ENCODE assay signal across 15 cellular contexts in the genomic region with DNA sequence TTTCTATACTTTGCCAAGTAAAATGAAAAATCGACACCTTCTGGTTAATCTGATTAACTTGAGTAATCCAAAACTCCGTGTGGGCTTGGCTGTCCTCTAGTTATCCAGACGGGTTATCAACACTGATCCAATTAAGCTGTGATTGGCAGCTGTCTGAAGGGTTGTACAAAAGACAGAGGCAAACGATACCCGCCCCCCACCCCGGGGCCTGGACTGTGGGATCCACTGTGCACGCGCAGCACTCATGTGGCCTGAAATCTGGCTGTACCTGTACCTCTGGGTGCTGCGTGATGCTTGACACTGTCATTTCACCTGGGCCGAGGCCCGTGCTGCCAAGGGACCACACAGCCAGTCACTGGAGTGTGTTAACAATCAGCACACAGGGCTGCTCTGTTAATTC. TPM values are rescaled to one million over a fixed set of nuclear protein-coding genes. Genes with fewer than 3 reads are reported as not detected.
DNase-seq lines count a peak whose midpoint lies in the region; TF ChIP-seq lines count a peak whose summit lies in the region.
"Had no signal": no experiment of that assay in that cellular context is flagged by ENCODE, and none has a peak within 500 bp of the region (broad histone marks: within the 10 kb centered on the region; RNA-seq: fewer than 3 reads in every experiment).

No MANE protein-coding gene starts in this region.

- H3K9me3 ChIP-seq in esophagus muscularis mucosa (no peaks in the 10 kb centered on the region), neural progenitor cell (ENCODE audit: low read depth) (no peaks in the 10 kb centered on the region), tibial artery (no peaks in the 10 kb centered on the region)

- H3K36me3 ChIP-seq in esophagus muscularis mucosa (peaks cover 0 to 32% (median 12%) of the 10 kb centered on the region in 4 donors), neural progenitor cell (no peaks in the 10 kb centered on the region), tibial artery (peaks cover 11 to 19% (median 14%) of the 10 kb centered on the region in 3 donors)

- WGBS in esophagus muscularis mucosa, result 65% methylated on average over 8 of the region's 11 CpGs

- intact Hi-C loops in esophagus muscularis mucosa (cut with DNase I), result no loop called here
- intact Hi-C loops in tibial artery (cut with DNase I; ENCODE audit: low total_unique reads), result no loop called here

- no peak for TF ChIP-seq EP300 in esophagus muscularis mucosa (IDR thresholded peaks at IDR 0.05)

- TF ChIP-seq POLR2A in esophagus muscularis mucosa (IDR thresholded peaks at IDR 0.05; ENCODE audit: low read depth), result no peak

- H3K9ac ChIP-seq in neural progenitor cell, result no peak overlapping the region

- no peak overlapping the region for H3K4me3 ChIP-seq in esophagus muscularis mucosa
- no peak overlapping the region for H3K4me3 ChIP-seq in neural progenitor cell
- H3K4me3 ChIP-seq in tibial artery, result no peak overlapping the region

- no peak for TF ChIP-seq CTCF in esophagus muscularis mucosa (IDR thresholded peaks at IDR 0.05)
- TF ChIP-seq CTCF in neural progenitor cell (IDR thresholded peaks at IDR 0.05), result no peak
- no peak for TF ChIP-seq CTCF in tibial artery (IDR thresholded peaks at IDR 0.05)
- no peak for TF ChIP-seq CTCF in glutamatergic neuron (IDR thresholded peaks at IDR 0.05; ENCODE audit: partially characterized antibody, unreplicated experiment)

- no peaks in the 10 kb centered on the region for H3F3A ChIP-seq in neural progenitor cell (ENCODE audit: low read depth)

- H3K36me3 Mint-ChIP-seq in neural progenitor cell (peaks cover 21% of the 10 kb centered on the region), glutamatergic neuron (ENCODE audit: unreplicated experiment) (no peaks in the 10 kb centered on the region)
- H3K36me3 Mint-ChIP-seq: IgD-negative memory B cell had no signal

- H3K27ac ChIP-seq in esophagus muscularis mucosa (replicated peaks in 1 of 4) (peak overlapping the region; percentile 83 to 93 (median 88)), neural progenitor cell (no peak overlapping the region), tibial artery (peak overlapping the region; percentile 73 to 84)

- H3K9me3 Mint-ChIP-seq in neural progenitor cell, result no peaks in the 10 kb centered on the region
- peaks cover 1% of the 10 kb centered on the region for H3K9me3 Mint-ChIP-seq in glutamatergic neuron (ENCODE audit: unreplicated experiment)
- H3K9me3 Mint-ChIP-seq: HFFc6; IgD-negative memory B cell; T-helper 1 cell treated with Interleukin-12 subunit alpha and Interleukin-12 subunit beta and Interleukin-4 antibody, amounts not matched to agents 30 μg/mL and 1 μg/mL, for 36 hours had no signal

- peaks cover 41 to 81% (median 78%) of the 10 kb centered on the region in 4 donors for H3K4me1 ChIP-seq in esophagus muscularis mucosa
- H3K4me1 ChIP-seq in neural progenitor cell, result peaks cover 8% of the 10 kb centered on the region
- H3K4me1 ChIP-seq in tibial artery, result peaks cover 0 to 89% (median 56%) of the 10 kb centered on the region in 4 donors

- peak overlapping the region; percentile 18 for H3K27ac Mint-ChIP-seq in neural progenitor cell
- H3K27ac Mint-ChIP-seq in glutamatergic neuron (ENCODE audit: unreplicated experiment), result no peak overlapping the region
- H3K27ac Mint-ChIP-seq: T-helper 1 cell treated with Interleukin-12 subunit alpha and Interleukin-12 subunit beta and Interleukin-4 antibody, amounts not matched to agents 30 μg/mL and 1 μg/mL, for 36 hours had no signal

- H3K4me2 ChIP-seq in neural progenitor cell, result no peak overlapping the region

- H3K27me3 Mint-ChIP-seq in neural progenitor cell (ENCODE audit: insufficient read depth, low read depth) (peaks cover 4% of the 10 kb centered on the region), glutamatergic neuron (ENCODE audit: unreplicated experiment) (peaks cover 5% of the 10 kb centered on the region)

- no peak overlapping the region for H2AFZ ChIP-seq in neural progenitor cell (replicated peaks)

- DNase-seq in NCI-H524 treated with DMSO at 0.1 percent for 48 hours (lab: John Stamatoyannopoulos, UW), result peak; percentile 35
- no peak for DNase-seq in esophagus muscularis mucosa (ENCODE audit: extremely low spot score)
- DNase-seq in neural progenitor cell (ENCODE audit: low spot score), result peak; percentile 48
- DNase-seq in tibial artery, result no peak
- DNase-seq in glutamatergic neuron, result no peak
- DNase-seq in HCEC 1CT, result no peak
- no peak for DNase-seq in activated naive CD4-positive, alpha-beta T cell (lab: John Stamatoyannopoulos, UW)
- no peak for DNase-seq in inferior parietal cortex (ENCODE audit: extremely low spot score)
- DNase-seq: activated gamma-delta T cell treated with Interleukin-2 at 50 U/mL for 16 hours; HFFc6; mammary epithelial cell; NCI-H2171; stimulated activated naive CD8-positive, alpha-beta T cell treated with anti-CD3 and anti-CD28 coated beads, Interleukin-15, Interleukin-2, amounts not matched to agents 100 U/mL and 50 U/mL, for 24 hours had no signal

- H3K27me3 ChIP-seq in esophagus muscularis mucosa (no peaks in the 10 kb centered on the region), neural progenitor cell (no peaks in the 10 kb centered on the region), tibial artery (no peaks in the 10 kb centered on the region)

- H3K4me1 Mint-ChIP-seq in neural progenitor cell (peaks cover 24% of the 10 kb centered on the region), glutamatergic neuron (ENCODE audit: low read depth, unreplicated experiment) (peaks cover 17% of the 10 kb centered on the region)
- H3K4me1 Mint-ChIP-seq: IgD-negative memory B cell had no signal

- peaks cover 30% of the 10 kb centered on the region for H4K20me1 ChIP-seq in neural progenitor cell (ENCODE audit: low read depth)

- H3K4me3 Mint-ChIP-seq in neural progenitor cell, result no peak overlapping the region
- no peak overlapping the region for H3K4me3 Mint-ChIP-seq in glutamatergic neuron (ENCODE audit: unreplicated experiment)
- H3K4me3 Mint-ChIP-seq: HFFc6; IgD-negative memory B cell; T-helper 1 cell treated with Interleukin-12 subunit alpha and Interleukin-12 subunit beta and Interleukin-4 antibody, amounts not matched to agents 30 μg/mL and 1 μg/mL, for 36 hours had no signal

- no peaks in the 10 kb centered on the region for H3K79me2 ChIP-seq in neural progenitor cell (ENCODE audit: low read depth)

RNA-seq across cellular contexts. Expression of a gene that starts 53.5 kb away (rescaled TPM):
- 100 to 1,000 TPM; 419 to 931 (median 555) TPM for total RNA-seq in esophagus muscularis mucosa
- 73.6 and 139 TPM in 2 replicates for total RNA-seq in neural progenitor cell (ENCODE audit: low replicate concordance)
- 60.9 TPM for total RNA-seq in glutamatergic neuron (ENCODE audit: unreplicated experiment)

RNA-seq across cellular contexts. Expression of a gene that starts 53.6 kb away (rescaled TPM):
- total RNA-seq in esophagus muscularis mucosa, result 100 to 1,000 TPM; 328 to 578 (median 405) TPM
- 105 and 120 TPM in 2 replicates for total RNA-seq in neural progenitor cell (ENCODE audit: low replicate concordance)
- 14.6 TPM for total RNA-seq in glutamatergic neuron (ENCODE audit: unreplicated experiment)

Comparison
In these comparisons a context has a peak if more than half of its experiments do, and no peak if none do; other contexts are left out.
1. DNase-seq: peak in NCI-H524 treated with DMSO at 0.1 percent for 48 hours (single experiment) and neural progenitor cell (single experiment); none in esophagus muscularis mucosa (single experiment), tibial artery (0 of 2), glutamatergic neuron (single experiment), HCEC 1CT (single experiment), activated naive CD4-positive, alpha-beta T cell (0 of 4) and inferior parietal cortex (single experiment).